Comparison of ENCODE assay signal across 20 cellular contexts in genomic region chr5:148425808-148426207, GRCh38. TPM values are rescaled to one million over a fixed set of nuclear protein-coding genes. Genes with fewer than 3 reads are reported as not detected.
A peak's percentile ranks its signal among the peaks of the same experiment; 100 is the strongest.
DNase-seq lines count a peak whose midpoint lies in the region; ATAC-seq and TF ChIP-seq lines count a peak whose summit lies in the region.
"Had no signal": no experiment of that assay in that cellular context is flagged by ENCODE, and none has a peak within 500 bp of the region (broad histone marks: within the 10 kb centered on the region; RNA-seq: fewer than 3 reads in every experiment).

No MANE protein-coding gene starts in this region.

- H3K4me1 ChIP-seq in PC-3 (ENCODE audit: insufficient read depth, low read length) = no peaks in the 10 kb centered on the region
- H3K4me1 ChIP-seq: upper lobe of left lung had no signal

- ATAC-seq in activated naive CD8-positive, alpha-beta T cell treated with anti-CD3 and anti-CD28 coated beads, Interleukin-2, amount 10 ng/mL, durations not matched to agents 7 days and 5 days (ENCODE audit: low read depth) = no peak
- ATAC-seq in left lobe of liver = peak; percentile 19
- ATAC-seq in PC-3 = no peak
- no peak for ATAC-seq in natural killer cell treated with Interleukin-12 subunit alpha and Interleukin-12 subunit beta and Interleukin-15 and Interleukin-18, amount 100 ng/mL, for 72 hours
- ATAC-seq in GM18505 (IDR thresholded peaks at IDR 0.05; ENCODE audit: unreplicated experiment) = no peak
- ATAC-seq: psoas muscle had no signal

- H3K36me3 ChIP-seq in PC-3 (ENCODE audit: low read depth, low read length) = peaks cover 56% of the 10 kb centered on the region

- H3K9me3 ChIP-seq in PC-3 (ENCODE audit: low read length) = no peaks in the 10 kb centered on the region
- H3K9me3 ChIP-seq: psoas muscle, upper lobe of left lung had no signal

- H3K9ac ChIP-seq in PC-3 (ENCODE audit: low read length) = no peak overlapping the region

- H3K27me3 ChIP-seq in PC-3 (ENCODE audit: low read length) = no peaks in the 10 kb centered on the region
- H3K27me3 ChIP-seq: upper lobe of left lung had no signal

- no peak overlapping the region for H3K4me3 Mint-ChIP-seq in activated CD4-positive, alpha-beta memory T cell treated with anti-CD3 and anti-CD28 coated beads for 36 hours
- H3K4me3 Mint-ChIP-seq in activated CD4-positive, alpha-beta memory T cell treated with anti-CD3 and anti-CD28 coated beads, Interleukin-2, amount 10 ng/mL, durations not matched to agents 7 days and 5 days = no peak overlapping the region
- H3K4me3 Mint-ChIP-seq in activated naive CD8-positive, alpha-beta T cell treated with anti-CD3 and anti-CD28 coated beads, Interleukin-2, amount 10 ng/mL, durations not matched to agents 7 days and 5 days = no peak overlapping the region
- no peak overlapping the region for H3K4me3 Mint-ChIP-seq in natural killer cell treated with Interleukin-12 subunit alpha and Interleukin-12 subunit beta and Interleukin-15 and Interleukin-18, amount 100 ng/mL, for 72 hours
- H3K4me3 Mint-ChIP-seq: central memory CD8-positive, alpha-beta T cell; T-helper 2 cell treated with Interferon-gamma antibody and Interleukin-4, amounts not matched to agents 5 μg/mL and 100 μg/mL, for 36 hours had no signal

- no peaks in the 10 kb centered on the region for H3K27me3 Mint-ChIP-seq in activated CD4-positive, alpha-beta memory T cell treated with anti-CD3 and anti-CD28 coated beads for 36 hours
- H3K27me3 Mint-ChIP-seq in activated CD4-positive, alpha-beta memory T cell treated with anti-CD3 and anti-CD28 coated beads, Interleukin-2, amount 10 ng/mL, durations not matched to agents 7 days and 5 days = no peaks in the 10 kb centered on the region
- no peaks in the 10 kb centered on the region for H3K27me3 Mint-ChIP-seq in activated naive CD8-positive, alpha-beta T cell treated with anti-CD3 and anti-CD28 coated beads, Interleukin-2, amount 10 ng/mL, durations not matched to agents 7 days and 5 days
- no peaks in the 10 kb centered on the region for H3K27me3 Mint-ChIP-seq in natural killer cell treated with Interleukin-12 subunit alpha and Interleukin-12 subunit beta and Interleukin-15 and Interleukin-18, amount 100 ng/mL, for 72 hours
- H3K27me3 Mint-ChIP-seq: central memory CD8-positive, alpha-beta T cell had no signal

- CTCF ChIA-PET in activated CD4-positive, alpha-beta memory T cell treated with anti-CD3 and anti-CD28 coated beads for 36 hours (lab: Charles Lee) = no interaction called here
- CTCF ChIA-PET in activated CD4-positive, alpha-beta memory T cell treated with anti-CD3 and anti-CD28 coated beads, Interleukin-2, amount 10 ng/mL, durations not matched to agents 7 days and 5 days (lab: Charles Lee) = no interaction called here
- CTCF ChIA-PET in PC-3 (lab: Charles Lee) = no interaction called here

- DNase-seq in activated CD4-positive, alpha-beta memory T cell treated with anti-CD3 and anti-CD28 coated beads for 36 hours = no peak
- no peak for DNase-seq in activated CD4-positive, alpha-beta memory T cell treated with anti-CD3 and anti-CD28 coated beads, Interleukin-2, amount 10 ng/mL, durations not matched to agents 7 days and 5 days
- peak; percentile 20 for DNase-seq in EH (ENCODE audit: low read depth)
- DNase-seq in activated naive CD8-positive, alpha-beta T cell treated with anti-CD3 and anti-CD28 coated beads, Interleukin-2, amount 10 ng/mL, durations not matched to agents 7 days and 5 days = no peak
- no peak for DNase-seq in left lobe of liver (ENCODE audit: low spot score)
- no peak for DNase-seq in PC-3
- no peak for DNase-seq in natural killer cell treated with Interleukin-12 subunit alpha and Interleukin-12 subunit beta and Interleukin-15 and Interleukin-18, amount 100 ng/mL, for 72 hours (ENCODE audit: low spot score)
- DNase-seq: aorta; effector CD4-positive, alpha-beta T cell; KBM-7; NCI-H1930; NCI-H345; psoas muscle; stimulated activated CD4-positive, alpha-beta T cell treated with anti-CD3 and anti-CD28 coated beads, Interleukin-4, amount 100 ng/mL, for 1 hour; upper lobe of left lung had no signal

- no peaks in the 10 kb centered on the region for H3K9me2 ChIP-seq in PC-3 (replicated peaks; ENCODE audit: low read length)

- BruUV-seq in PC-3 (replicated peaks; lab: Mats Ljungman, UMichigan) = no TSS peak

- intact Hi-C loops in activated CD4-positive, alpha-beta memory T cell treated with anti-CD3 and anti-CD28 coated beads for 36 hours (cut with micrococcal nuclease) = no loop called here
- intact Hi-C loops in PC-3 (cut with micrococcal nuclease) = no loop called here

- no peak overlapping the region for H3K27ac ChIP-seq in PC-3 (ENCODE audit: low read length)
- H3K27ac ChIP-seq: psoas muscle, SK-N-MC, upper lobe of left lung had no signal

- peaks cover 14% of the 10 kb centered on the region for H3K4me1 Mint-ChIP-seq in activated CD4-positive, alpha-beta memory T cell treated with anti-CD3 and anti-CD28 coated beads for 36 hours (ENCODE audit: low read depth)
- H3K4me1 Mint-ChIP-seq in activated CD4-positive, alpha-beta memory T cell treated with anti-CD3 and anti-CD28 coated beads, Interleukin-2, amount 10 ng/mL, durations not matched to agents 7 days and 5 days = peaks cover 4% of the 10 kb centered on the region
- H3K4me1 Mint-ChIP-seq in activated naive CD8-positive, alpha-beta T cell treated with anti-CD3 and anti-CD28 coated beads, Interleukin-2, amount 10 ng/mL, durations not matched to agents 7 days and 5 days = peaks cover 7% of the 10 kb centered on the region
- H3K4me1 Mint-ChIP-seq in natural killer cell treated with Interleukin-12 subunit alpha and Interleukin-12 subunit beta and Interleukin-15 and Interleukin-18, amount 100 ng/mL, for 72 hours (ENCODE audit: low read depth in 2 of 2) = peaks cover 7 to 10% of the 10 kb centered on the region in 2 donors

- H3K79me2 ChIP-seq in PC-3 (ENCODE audit: low read length) = no peaks in the 10 kb centered on the region

- no peak overlapping the region for H2AFZ ChIP-seq in PC-3 (ENCODE audit: low read length)

- no peak overlapping the region for H3K4me3 ChIP-seq in PC-3 (ENCODE audit: low read length)
- H3K4me3 ChIP-seq: psoas muscle, SK-N-MC, upper lobe of left lung had no signal

- H3F3A ChIP-seq in PC-3 (ENCODE audit: low read length, unreplicated experiment) = peaks cover 4% of the 10 kb centered on the region

- no peaks in the 10 kb centered on the region for H4K20me1 ChIP-seq in PC-3 (ENCODE audit: low read length)

- H3K4me2 ChIP-seq in PC-3 (ENCODE audit: low read length) = no peak overlapping the region

- no peak for TF ChIP-seq POLR2A in GM18505 (IDR thresholded peaks at IDR 0.05; ENCODE audit: borderline replicate concordance, extremely low read depth, insufficient read depth, insufficient read length)

- peaks cover 64% of the 10 kb centered on the region for H3K36me3 Mint-ChIP-seq in activated CD4-positive, alpha-beta memory T cell treated with anti-CD3 and anti-CD28 coated beads for 36 hours
- H3K36me3 Mint-ChIP-seq in activated CD4-positive, alpha-beta memory T cell treated with anti-CD3 and anti-CD28 coated beads, Interleukin-2, amount 10 ng/mL, durations not matched to agents 7 days and 5 days (ENCODE audit: low read depth) = peaks cover 69% of the 10 kb centered on the region
- H3K36me3 Mint-ChIP-seq in activated naive CD8-positive, alpha-beta T cell treated with anti-CD3 and anti-CD28 coated beads, Interleukin-2, amount 10 ng/mL, durations not matched to agents 7 days and 5 days = peaks cover 28% of the 10 kb centered on the region
- peaks cover 60% of the 10 kb centered on the region for H3K36me3 Mint-ChIP-seq in natural killer cell treated with Interleukin-12 subunit alpha and Interleukin-12 subunit beta and Interleukin-15 and Interleukin-18, amount 100 ng/mL, for 72 hours

- peak overlapping the region; percentile 39 for H3K27ac Mint-ChIP-seq in activated CD4-positive, alpha-beta memory T cell treated with anti-CD3 and anti-CD28 coated beads for 36 hours
- H3K27ac Mint-ChIP-seq in activated CD4-positive, alpha-beta memory T cell treated with anti-CD3 and anti-CD28 coated beads, Interleukin-2, amount 10 ng/mL, durations not matched to agents 7 days and 5 days = no peak overlapping the region
- H3K27ac Mint-ChIP-seq in activated naive CD8-positive, alpha-beta T cell treated with anti-CD3 and anti-CD28 coated beads, Interleukin-2, amount 10 ng/mL, durations not matched to agents 7 days and 5 days = peak overlapping the region; percentile 55
- no peak overlapping the region for H3K27ac Mint-ChIP-seq in natural killer cell treated with Interleukin-12 subunit alpha and Interleukin-12 subunit beta and Interleukin-15 and Interleukin-18, amount 100 ng/mL, for 72 hours
- H3K27ac Mint-ChIP-seq: T-helper 2 cell treated with Interferon-gamma antibody and Interleukin-4, amounts not matched to agents 5 μg/mL and 100 μg/mL, for 36 hours had no signal

- TF ChIP-seq CTCF in PC-3 (conservative IDR thresholded peaks at IDR 0.05; ENCODE audit: low read depth, low read length) = no peak

- no peaks in the 10 kb centered on the region for H3K9me3 Mint-ChIP-seq in activated CD4-positive, alpha-beta memory T cell treated with anti-CD3 and anti-CD28 coated beads for 36 hours
- H3K9me3 Mint-ChIP-seq in activated CD4-positive, alpha-beta memory T cell treated with anti-CD3 and anti-CD28 coated beads, Interleukin-2, amount 10 ng/mL, durations not matched to agents 7 days and 5 days = no peaks in the 10 kb centered on the region
- H3K9me3 Mint-ChIP-seq in activated naive CD8-positive, alpha-beta T cell treated with anti-CD3 and anti-CD28 coated beads, Interleukin-2, amount 10 ng/mL, durations not matched to agents 7 days and 5 days = peaks cover under 1% of the 10 kb centered on the region
- no peaks in the 10 kb centered on the region for H3K9me3 Mint-ChIP-seq in natural killer cell treated with Interleukin-12 subunit alpha and Interleukin-12 subunit beta and Interleukin-15 and Interleukin-18, amount 100 ng/mL, for 72 hours
- H3K9me3 Mint-ChIP-seq: activated T-helper 2 cell treated with anti-CD3 and anti-CD28 coated beads, Interferon-gamma antibody, Interleukin-2, Interleukin-4, amounts not matched to agents 10 μg/mL and 5 μg/mL and 100 μg/mL, durations not matched to agents 14 hours and 24 hours and 36 hours; central memory CD8-positive, alpha-beta T cell; T-helper 2 cell treated with Interferon-gamma antibody and Interleukin-4, amounts not matched to agents 5 μg/mL and 100 μg/mL, for 36 hours had no signal

- POLR2A ChIA-PET in activated CD4-positive, alpha-beta memory T cell treated with anti-CD3 and anti-CD28 coated beads for 36 hours (lab: Charles Lee) = no interaction called here
- POLR2A ChIA-PET in activated CD4-positive, alpha-beta memory T cell treated with anti-CD3 and anti-CD28 coated beads, Interleukin-2, amount 10 ng/mL, durations not matched to agents 7 days and 5 days (lab: Charles Lee) = no interaction called here
- POLR2A ChIA-PET in activated naive CD8-positive, alpha-beta T cell treated with anti-CD3 and anti-CD28 coated beads, Interleukin-2, amount 10 ng/mL, durations not matched to agents 7 days and 5 days (lab: Charles Lee) = no interaction called here
- POLR2A ChIA-PET in PC-3 (lab: Charles Lee; ENCODE audit: unreplicated experiment) = no interaction called here

RNA-seq across cellular contexts. Expression of gene FBXO38, which starts 42.0 kb away (rescaled TPM):
- 10 to 100 TPM; 43.1 to 45.0 TPM for total RNA-seq in activated CD4-positive, alpha-beta memory T cell treated with anti-CD3 and anti-CD28 coated beads for 36 hours
- 10 to 100 TPM; 45.4 to 47.9 TPM for total RNA-seq in activated CD4-positive, alpha-beta memory T cell treated with anti-CD3 and anti-CD28 coated beads, Interleukin-2, amount 10 ng/mL, durations not matched to agents 7 days and 5 days
- 10 to 100 TPM; 60.5 to 65.8 TPM for total RNA-seq in activated naive CD8-positive, alpha-beta T cell treated with anti-CD3 and anti-CD28 coated beads, Interleukin-2, amount 10 ng/mL, durations not matched to agents 7 days and 5 days
- total RNA-seq in left lobe of liver (23.9 TPM), PC-3 (2014; rRNA removed) (42.7 and 52.3 TPM in 2 replicates)
- total RNA-seq in natural killer cell treated with Interleukin-12 subunit alpha and Interleukin-12 subunit beta and Interleukin-15 and Interleukin-18, amount 100 ng/mL, for 72 hours = 10 to 100 TPM; 58.2 to 65.7 TPM

Comparison
In these comparisons a context has a peak if more than half of its experiments do, and no peak if none do; other contexts are left out.
1. H3K27ac Mint-ChIP-seq: peak in activated CD4-positive, alpha-beta memory T cell treated with anti-CD3 and anti-CD28 coated beads for 36 hours (single experiment) and activated naive CD8-positive, alpha-beta T cell treated with anti-CD3 and anti-CD28 coated beads, Interleukin-2, amount 10 ng/mL, durations not matched to agents 7 days and 5 days (single experiment); none in activated CD4-positive, alpha-beta memory T cell treated with anti-CD3 and anti-CD28 coated beads, Interleukin-2, amount 10 ng/mL, durations not matched to agents 7 days and 5 days (single experiment) and natural killer cell treated with Interleukin-12 subunit alpha and Interleukin-12 subunit beta and Interleukin-15 and Interleukin-18, amount 100 ng/mL, for 72 hours (0 of 2).